In genomic region chr2:94871226-94872087, GRCh38 we compare ENCODE assay signal across 14 cellular contexts. TPM values are rescaled to one million over a fixed set of nuclear protein-coding genes. Genes with fewer than 3 reads are reported as not detected.
DNase-seq lines count a peak whose midpoint lies in the region; ATAC-seq, FAIRE-seq and TF ChIP-seq lines count a peak whose summit lies in the region.
"Had no signal": no experiment of that assay in that cellular context is flagged by ENCODE, and none has a peak within 500 bp of the region (broad histone marks: within the 10 kb centered on the region; RNA-seq: fewer than 3 reads in every experiment).

TSS of gene TEKT4 (plus strand) at chr2:94871430. CDS start at chr2:94871580, 150 bp downstream.

- no peaks in the 10 kb centered on the region for H3K4me1 ChIP-seq in left ventricle myocardium inferior
- H3K4me1 ChIP-seq in heart right ventricle = no peaks in the 10 kb centered on the region
- H3K4me1 ChIP-seq in SJSA1 (replicated peaks) = peaks cover 6% of the 10 kb centered on the region
- no peaks in the 10 kb centered on the region for H3K4me1 ChIP-seq in HepG2 (ENCODE audit: insufficient read depth, low read length)

- H3K9ac ChIP-seq in HepG2 (ENCODE audit: insufficient read depth, low read depth, low read length) = no peak within 1 kb of the TSS
- H3K9ac ChIP-seq: KMS-11 had no signal

- peak within 1 kb of the TSS; percentile 19 for H3K4me3 ChIP-seq in left ventricle myocardium inferior
- H3K4me3 ChIP-seq in heart right ventricle = peak within 1 kb of the TSS in 3 of 10 donors; percentile 1 to 8 (median 4)
- peak within 1 kb of the TSS; percentile 14; the same call in 1 of the 2 replicates for H3K4me3 ChIP-seq in SJSA1
- no peak within 1 kb of the TSS for H3K4me3 ChIP-seq in HepG2 (replicated peaks in 1 of 3; ENCODE audit: insufficient read depth in 1 of 3, low read depth in 2 of 3, low read length in 3 of 3)
- H3K4me3 ChIP-seq: esophagus muscularis mucosa, skin epidermis had no signal

- no peak within 1 kb of the TSS for H3K4me3 Mint-ChIP-seq in T-helper 2 cell treated with Interferon-gamma antibody and Interleukin-4, amounts not matched to agents 5 μg/mL and 100 μg/mL, for 36 hours
- H3K4me3 Mint-ChIP-seq: stimulated activated naive B cell treated with anti-CD40 and anti-IgM and Interleukin-4, amounts not matched to agents 10 μg/mL and 1 μg/mL and 100 μg/mL, for 72 hours had no signal

- no peak for TF ChIP-seq POLR2A in HepG2 (IDR thresholded peaks at IDR 0.05; ENCODE audit: insufficient read depth in 1 of 2, low read depth in 2 of 2, low read length in 2 of 2)

- no peaks in the 10 kb centered on the region for H3K9me3 Mint-ChIP-seq in T-helper 2 cell treated with Interferon-gamma antibody and Interleukin-4, amounts not matched to agents 5 μg/mL and 100 μg/mL, for 36 hours
- H3K9me3 Mint-ChIP-seq: stimulated activated naive B cell treated with anti-CD40 and anti-IgM and Interleukin-4, amounts not matched to agents 10 μg/mL and 1 μg/mL and 100 μg/mL, for 72 hours had no signal

- H2AFZ ChIP-seq in HepG2 (ENCODE audit: low read length) = no peak within 1 kb of the TSS

- no peak within 1 kb of the TSS for H3K27ac Mint-ChIP-seq in T-helper 2 cell treated with Interferon-gamma antibody and Interleukin-4, amounts not matched to agents 5 μg/mL and 100 μg/mL, for 36 hours
- H3K27ac Mint-ChIP-seq: stimulated activated naive B cell treated with anti-CD40 and anti-IgM and Interleukin-4, amounts not matched to agents 10 μg/mL and 1 μg/mL and 100 μg/mL, for 72 hours had no signal

- in situ Hi-C loops in HepG2 (cut with HindIII; ENCODE audit: extremely low pct_ligation_motif_present, low pct_unique_long_range_greater_than_20kb) = no loop called here

- no peak for TF ChIP-seq EP300 in HepG2 (IDR thresholded peaks at IDR 0.05; ENCODE audit: low read depth in 2 of 2, low read length in 2 of 2)
- TF ChIP-seq EP300 in HepG2 (CRISPR knock-in tag; IDR thresholded peaks at IDR 0.05; ENCODE audit: borderline replicate concordance) = no peak

- peak; percentile 10 for DNase-seq in left ventricle myocardium inferior
- no peak for DNase-seq in heart right ventricle
- peak; percentile 15 to 59 for DNase-seq in SJSA1 (ENCODE audit: low read depth in 1 of 2, low spot score in 2 of 2)
- DNase-seq in HepG2 (ENCODE audit: low spot score) = no peak
- no peak for DNase-seq in T-helper 2 cell treated with Interferon-gamma antibody and Interleukin-4, amounts not matched to agents 5 μg/mL and 100 μg/mL, for 36 hours (ENCODE audit: low spot score)
- DNase-seq in stimulated activated CD4-positive, alpha-beta T cell treated with anti-CD3 and anti-CD28 coated beads, Interleukin-4, amount 100 ng/mL, for 1 hour = no peak
- no peak for DNase-seq in cerebellar cortex (ENCODE audit: low spot score)
- DNase-seq: stimulated activated naive B cell treated with anti-CD40 and anti-IgM and Interleukin-4, amounts not matched to agents 10 μg/mL and 1 μg/mL and 100 μg/mL, for 72 hours had no signal

- TF ChIP-seq RAD21 in HepG2 (CRISPR knock-in tag; IDR thresholded peaks at IDR 0.05) = no peak

- H3K4me1 Mint-ChIP-seq in T-helper 2 cell treated with Interferon-gamma antibody and Interleukin-4, amounts not matched to agents 5 μg/mL and 100 μg/mL, for 36 hours (ENCODE audit: low read depth) = no peaks in the 10 kb centered on the region

- H3K36me3 Mint-ChIP-seq in T-helper 2 cell treated with Interferon-gamma antibody and Interleukin-4, amounts not matched to agents 5 μg/mL and 100 μg/mL, for 36 hours (ENCODE audit: low read depth) = no peaks in the 10 kb centered on the region
- H3K36me3 Mint-ChIP-seq: stimulated activated naive B cell treated with anti-CD40 and anti-IgM and Interleukin-4, amounts not matched to agents 10 μg/mL and 1 μg/mL and 100 μg/mL, for 72 hours had no signal

- H4K20me1 ChIP-seq in HepG2 (ENCODE audit: insufficient read depth, low read length) = peaks cover 2% of the 10 kb centered on the region; the same call in 1 of the 2 replicates

- POLR2A ChIA-PET in HepG2 (lab: Yijun Ruan, JAX) = no interaction called here

- H3K36me3 ChIP-seq in left ventricle myocardium inferior = no peaks in the 10 kb centered on the region
- H3K36me3 ChIP-seq in heart right ventricle = no peaks in the 10 kb centered on the region
- H3K36me3 ChIP-seq in SJSA1 = no peaks in the 10 kb centered on the region
- H3K36me3 ChIP-seq in HepG2 (replicated peaks in 1 of 2; ENCODE audit: control insufficient read depth in 1 of 2, insufficient read depth in 2 of 2, low read length in 2 of 2) = no peaks in the 10 kb centered on the region
- H3K36me3 ChIP-seq: esophagus muscularis mucosa had no signal

- 53 to 59% methylated on average over 59 of the region's 59 CpGs for WGBS in heart right ventricle, 2 donors
- 57% methylated on average over 29 of the region's 59 CpGs for WGBS in HepG2 (ENCODE audit: low lambda C conversion rate)

- no peak for FAIRE-seq in HepG2 (lab: Jason Lieb, UNC)

- H3K4me2 ChIP-seq in HepG2 (ENCODE audit: low read depth, low read length) = no peak within 1 kb of the TSS
- H3K4me2 ChIP-seq: KMS-11 had no signal

- CTCF ChIA-PET in HepG2 (lab: Yijun Ruan, JAX; ENCODE audit: low intra/inter-chr PET ratio, low total read pairs) = no interaction called here

- H3K27me3 ChIP-seq in left ventricle myocardium inferior (ENCODE audit: low read depth) = peaks cover 84% of the 10 kb centered on the region
- H3K27me3 ChIP-seq in heart right ventricle = peaks cover 0 to 80% (median 52%) of the 10 kb centered on the region in 7 donors
- H3K27me3 ChIP-seq in SJSA1 (replicated peaks) = no peaks in the 10 kb centered on the region
- H3K27me3 ChIP-seq in HepG2 (ENCODE audit: control insufficient read depth in 1 of 2, insufficient read depth in 2 of 2, low read length in 2 of 2) = peaks cover 6 to 32% of the 10 kb centered on the region in 2 experiments; a peak in 4 of 5 replicates

- no peak for TF ChIP-seq CTCF in left ventricle myocardium inferior (IDR thresholded peaks at IDR 0.05; ENCODE audit: borderline replicate concordance)
- no peak for TF ChIP-seq CTCF in heart right ventricle (IDR thresholded peaks at IDR 0.05)
- no peak for TF ChIP-seq CTCF in HepG2 (CRISPR knock-in tag; IDR thresholded peaks at IDR 0.05)

- H3K27ac ChIP-seq in left ventricle myocardium inferior (replicated peaks) = no peak within 1 kb of the TSS
- no peak within 1 kb of the TSS for H3K27ac ChIP-seq in heart right ventricle
- no peak within 1 kb of the TSS for H3K27ac ChIP-seq in SJSA1
- H3K27ac ChIP-seq in HepG2 (ENCODE audit: extremely low read length, insufficient read depth, low read length) = no peak within 1 kb of the TSS
- H3K27ac ChIP-seq: esophagus muscularis mucosa, KMS-11, RWPE1, skin epidermis had no signal

- intact Hi-C loops in left ventricle myocardium inferior (cut with micrococcal nuclease) = no loop called here
- intact Hi-C loops in heart right ventricle (cut with DNase I) = no loop called here
- intact Hi-C loops in HepG2 (cut with micrococcal nuclease; ENCODE audit: unreplicated experiment) = no loop called here

- H3K9me3 ChIP-seq in left ventricle myocardium inferior (replicated peaks) (no peaks in the 10 kb centered on the region), heart right ventricle (no peaks in the 10 kb centered on the region), SJSA1 (replicated peaks) (no peaks in the 10 kb centered on the region), HepG2 (ENCODE audit: low read length) (no peaks in the 10 kb centered on the region)
- H3K9me3 ChIP-seq: esophagus muscularis mucosa had no signal

- no TSS peak for BruUV-seq in HepG2 (replicated peaks; lab: Mats Ljungman, UMichigan)

- ATAC-seq in heart right ventricle = no peak
- no peak; the same call in 1 of the 3 replicates for ATAC-seq in HepG2
- no peak for ATAC-seq in GM21390 (IDR thresholded peaks at IDR 0.05; ENCODE audit: unreplicated experiment)
- ATAC-seq: stimulated activated naive B cell treated with anti-CD40 and anti-IgM and Interleukin-4, amounts not matched to agents 10 μg/mL and 1 μg/mL and 100 μg/mL, for 72 hours had no signal

- H3K27me3 Mint-ChIP-seq in T-helper 2 cell treated with Interferon-gamma antibody and Interleukin-4, amounts not matched to agents 5 μg/mL and 100 μg/mL, for 36 hours (ENCODE audit: low read depth) = peaks cover 6% of the 10 kb centered on the region

- H3K79me2 ChIP-seq in HepG2 (ENCODE audit: insufficient read depth, low read length) = no peaks in the 10 kb centered on the region

TF ChIP-seq in HepG2, 621 proteins besides CTCF, POLR2A, EP300 and RAD21 (continues in another document):
- TF ChIP-seq NCOA2 (CRISPR knock-in tag; IDR thresholded peaks at IDR 0.05) = no peak

RNA-seq across cellular contexts. Expression of gene TEKT4, which starts in this region (rescaled TPM):
- not detected for total RNA-seq in left ventricle myocardium inferior
- under 1 TPM in 4 of 10 donors, not detected in 6; 0.23 to 0.79 (median 0.28) TPM for total RNA-seq in heart right ventricle
- not detected for polyA plus RNA-seq in heart right ventricle
- not detected in 2 replicates for total RNA-seq in SJSA1 (2014; rRNA removed; shearing (Covaris generic))
- total RNA-seq in HepG2 (2016; rRNA removed; fragmentation: Illumina TruSeq; extraction: Trizol) = not detected in 2 replicates
- total RNA-seq in HepG2 (2016; cell fraction: cytosol; rRNA removed; fragmentation: Illumina TruSeq; extraction: Trizol; ENCODE audit: low read depth) = not detected in 2 replicates
- not detected in 2 replicates for total RNA-seq in HepG2 (2016; cell fraction: insoluble cytoplasmic fraction; rRNA removed; fragmentation: Illumina TruSeq; extraction: Trizol)
- not detected in 2 replicates for total RNA-seq in HepG2 (2016; cell fraction: membrane; rRNA removed; fragmentation: Illumina TruSeq; extraction: Trizol)
- not detected in 2 replicates for total RNA-seq in HepG2 (2016; cell fraction: nucleus; rRNA removed; fragmentation: Illumina TruSeq; extraction: Trizol)
- not detected in 2 replicates for polyA plus RNA-seq in HepG2 (2011; rRNA removed)
- not detected in 2 replicates for polyA plus RNA-seq in HepG2 (2011; cell fraction: cytosol; rRNA removed)
- polyA plus RNA-seq in HepG2 (2011; cell fraction: nucleus; rRNA removed) = not detected in 2 replicates
- not detected in 2 replicates for polyA plus RNA-seq in HepG2 (2012)
- not detected in 2 replicates for polyA plus RNA-seq in HepG2 (2016; cell fraction: cytosol; fragmentation: Illumina TruSeq; extraction: Trizol; ENCODE audit: low read depth)
- not detected in 2 replicates for polyA plus RNA-seq in HepG2 (2016; cell fraction: insoluble cytoplasmic fraction; fragmentation: Illumina TruSeq; extraction: Trizol; ENCODE audit: low read depth)
- not detected in 2 replicates for polyA plus RNA-seq in HepG2 (2016; cell fraction: membrane; fragmentation: Illumina TruSeq; extraction: Trizol; ENCODE audit: low read depth)
- polyA plus RNA-seq in HepG2 (2016; cell fraction: nucleus; fragmentation: Illumina TruSeq; extraction: Trizol; ENCODE audit: insufficient read depth, low read depth) = not detected in 2 replicates
- not detected in 2 replicates for polyA minus RNA-seq in HepG2 (2011; rRNA and poly(A)+ RNA removed; ENCODE audit: low replicate concordance)
- polyA minus RNA-seq in HepG2 (2011; cell fraction: cytosol; rRNA and poly(A)+ RNA removed) = not detected in 2 replicates
- polyA minus RNA-seq in HepG2 (2011; cell fraction: nucleus; rRNA and poly(A)+ RNA removed) = not detected in 2 replicates
- total RNA-seq: liver had no signal
- polyA plus RNA-seq: liver had no signal

Comparison
In these comparisons a context has a peak if more than half of its experiments do, and no peak if none do; other contexts are left out.
1. Peak in DNase-seq and H3K4me3 ChIP-seq in left ventricle myocardium inferior; RNA of the gene not detected or under 1 TPM.
2. Peak in DNase-seq and H3K4me3 ChIP-seq in SJSA1; RNA of the gene not detected or under 1 TPM.